ENCODE assay signal across 19 cellular contexts in the genomic region with DNA sequence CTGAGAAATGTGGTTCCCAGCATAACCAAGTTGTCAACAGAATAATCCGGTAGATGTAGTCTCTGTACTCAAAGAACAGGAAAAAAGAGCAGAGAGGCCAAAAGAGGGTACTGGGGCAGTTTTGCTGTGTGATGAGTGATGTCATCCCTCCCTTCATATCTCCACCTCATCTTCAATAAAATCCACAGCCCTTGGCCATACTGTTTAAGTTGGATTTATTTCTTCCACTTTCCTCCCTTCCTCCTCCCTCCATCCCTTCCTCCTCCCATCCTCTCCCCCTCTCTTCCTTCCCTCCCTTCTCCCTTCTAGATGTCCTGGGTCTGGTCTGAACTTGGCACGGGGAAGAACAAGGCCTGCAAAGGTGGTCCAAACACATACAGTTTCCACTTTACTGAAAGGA.
"Had no signal": no experiment of that assay in that cellular context is flagged by ENCODE, and none has a peak within 500 bp of the region (broad histone marks: within the 10 kb centered on the region; RNA-seq: fewer than 3 reads in every experiment).

No MANE protein-coding gene starts in this region.

- H3K36me3 ChIP-seq: ascending aorta had no signal

- H3K9me3 Mint-ChIP-seq: activated CD4-positive, alpha-beta T cell treated with anti-CD3 and anti-CD28 coated beads, Interleukin-2, amount 10 ng/mL, durations not matched to agents 7 days and 5 days; activated naive CD4-positive, alpha-beta T cell treated with anti-CD3 and anti-CD28 coated beads, Interleukin-2, amount 50 U/mL, for 24 hours; activated T-cell treated with anti-CD3 and anti-CD28 coated beads, Interleukin-2, amount 50 U/mL, for 72 hours; central memory CD8-positive, alpha-beta T cell had no signal

- H3K27ac ChIP-seq: ascending aorta, PC-9 had no signal

- H2AFZ ChIP-seq: PC-9 had no signal

- H3K36me3 Mint-ChIP-seq: activated CD4-positive, alpha-beta memory T cell treated with anti-CD3 and anti-CD28 coated beads for 36 hours; activated naive CD4-positive, alpha-beta T cell treated with anti-CD3 and anti-CD28 coated beads, Interleukin-2, amount 50 U/mL, for 24 hours had no signal

- H3K27me3 ChIP-seq: ascending aorta had no signal

- H3K4me2 ChIP-seq: PC-9 had no signal

- H3K27me3 Mint-ChIP-seq: activated CD4-positive, alpha-beta memory T cell treated with anti-CD3 and anti-CD28 coated beads for 36 hours; activated CD4-positive, alpha-beta T cell treated with anti-CD3 and anti-CD28 coated beads, Interleukin-2, amount 10 ng/mL, durations not matched to agents 7 days and 5 days; activated naive CD4-positive, alpha-beta T cell treated with anti-CD3 and anti-CD28 coated beads, Interleukin-2, amount 50 U/mL, for 24 hours; brain had no signal

- DNase-seq: activated CD4-positive, alpha-beta memory T cell treated with anti-CD3 and anti-CD28 coated beads for 36 hours; activated CD4-positive, alpha-beta T cell treated with anti-CD3 and anti-CD28 coated beads, Interleukin-2, amount 10 ng/mL, durations not matched to agents 7 days and 5 days; activated CD4-positive, CD25-positive, alpha-beta regulatory T cell; activated CD8-positive, alpha-beta memory T cell treated with anti-CD3 and anti-CD28 coated beads, Interleukin-2, amount 50 U/mL, for 4 hours; activated T-cell treated with anti-CD3 and anti-CD28 coated beads, Interleukin-2, amount 50 U/mL, for 72 hours; amniotic stem cell; NCI-H1105; NCI-H1436 treated with DMSO at 0.1 percent for 48 hours; NCI-H187; NCI-H2081; NCI-H510A treated with DMSO at 0.1 percent for 48 hours; PC-9; SHP77 treated with DMSO at 0.1 percent for 48 hours; T-helper 17 cell; T-helper 9 cell had no signal

- H3K9me3 ChIP-seq: ascending aorta had no signal

- H3K4me3 Mint-ChIP-seq: activated CD4-positive, alpha-beta memory T cell treated with anti-CD3 and anti-CD28 coated beads for 36 hours; activated CD4-positive, alpha-beta T cell treated with anti-CD3 and anti-CD28 coated beads, Interleukin-2, amount 10 ng/mL, durations not matched to agents 7 days and 5 days; activated naive CD4-positive, alpha-beta T cell treated with anti-CD3 and anti-CD28 coated beads, Interleukin-2, amount 50 U/mL, for 24 hours; activated T-cell treated with anti-CD3 and anti-CD28 coated beads, Interleukin-2, amount 50 U/mL, for 72 hours; brain; central memory CD8-positive, alpha-beta T cell; T-helper 17 cell had no signal

- ATAC-seq: activated T-cell treated with anti-CD3 and anti-CD28 coated beads, Interleukin-2, amount 50 U/mL, for 72 hours; T-helper 17 cell had no signal

- H3K4me3 ChIP-seq: ascending aorta, PC-9 had no signal

- H3K4me1 ChIP-seq: ascending aorta had no signal

- H3K4me1 Mint-ChIP-seq: activated naive CD4-positive, alpha-beta T cell treated with anti-CD3 and anti-CD28 coated beads, Interleukin-2, amount 50 U/mL, for 24 hours; central memory CD8-positive, alpha-beta T cell had no signal

- H3K27ac Mint-ChIP-seq: activated CD4-positive, alpha-beta memory T cell treated with anti-CD3 and anti-CD28 coated beads for 36 hours; activated CD4-positive, alpha-beta T cell treated with anti-CD3 and anti-CD28 coated beads, Interleukin-2, amount 10 ng/mL, durations not matched to agents 7 days and 5 days; activated naive CD4-positive, alpha-beta T cell treated with anti-CD3 and anti-CD28 coated beads, Interleukin-2, amount 50 U/mL, for 24 hours; activated T-cell treated with anti-CD3 and anti-CD28 coated beads, Interleukin-2, amount 50 U/mL, for 72 hours; T-helper 17 cell had no signal
